ENCODE assay signal across 1 cellular context in the genomic region with DNA sequence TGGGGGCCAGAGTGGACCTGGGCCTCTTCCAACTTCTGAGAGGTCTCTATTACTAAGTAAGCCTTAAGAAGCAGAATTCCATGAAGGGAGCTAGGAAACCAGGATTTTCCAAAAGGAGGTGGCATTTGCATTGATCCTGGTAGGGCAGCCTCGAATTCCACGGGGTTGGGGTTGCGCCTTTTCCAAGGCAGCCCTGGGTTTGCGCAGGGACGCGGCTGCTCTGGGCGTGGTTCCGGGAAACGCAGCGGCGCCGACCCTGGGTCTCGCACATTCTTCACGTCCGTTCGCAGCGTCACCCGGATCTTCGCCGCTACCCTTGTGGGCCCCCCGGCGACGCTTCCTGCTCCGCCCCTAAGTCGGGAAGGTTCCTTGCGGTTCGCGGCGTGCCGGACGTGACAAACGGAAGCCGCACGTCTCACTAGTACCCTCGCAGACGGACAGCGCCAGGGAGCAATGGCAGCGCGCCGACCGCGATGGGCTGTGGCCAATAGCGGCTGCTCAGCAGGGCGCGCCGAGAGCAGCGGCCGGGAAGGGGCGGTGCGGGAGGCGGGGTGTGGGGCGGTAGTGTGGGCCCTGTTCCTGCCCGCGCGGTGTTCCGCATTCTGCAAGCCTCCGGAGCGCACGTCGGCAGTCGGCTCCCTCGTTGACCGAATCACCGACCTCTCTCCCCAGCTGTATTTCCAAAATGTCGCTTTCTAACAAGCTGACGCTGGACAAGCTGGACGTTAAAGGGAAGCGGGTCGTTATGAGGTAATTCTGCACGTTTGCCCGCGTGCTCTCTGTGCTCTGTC.
TF ChIP-seq lines count a peak whose summit lies in the region.

A gene (plus strand): TSS at position 593 of the 791 bp plus-strand sequence. CDS start 93 bp downstream, at position 686.

TF ChIP-seq in K562, 482 proteins besides CTCF, POLR2A, EP300 and RAD21 (continued from another document and continues in another):
- TF ChIP-seq, protein P1, sequence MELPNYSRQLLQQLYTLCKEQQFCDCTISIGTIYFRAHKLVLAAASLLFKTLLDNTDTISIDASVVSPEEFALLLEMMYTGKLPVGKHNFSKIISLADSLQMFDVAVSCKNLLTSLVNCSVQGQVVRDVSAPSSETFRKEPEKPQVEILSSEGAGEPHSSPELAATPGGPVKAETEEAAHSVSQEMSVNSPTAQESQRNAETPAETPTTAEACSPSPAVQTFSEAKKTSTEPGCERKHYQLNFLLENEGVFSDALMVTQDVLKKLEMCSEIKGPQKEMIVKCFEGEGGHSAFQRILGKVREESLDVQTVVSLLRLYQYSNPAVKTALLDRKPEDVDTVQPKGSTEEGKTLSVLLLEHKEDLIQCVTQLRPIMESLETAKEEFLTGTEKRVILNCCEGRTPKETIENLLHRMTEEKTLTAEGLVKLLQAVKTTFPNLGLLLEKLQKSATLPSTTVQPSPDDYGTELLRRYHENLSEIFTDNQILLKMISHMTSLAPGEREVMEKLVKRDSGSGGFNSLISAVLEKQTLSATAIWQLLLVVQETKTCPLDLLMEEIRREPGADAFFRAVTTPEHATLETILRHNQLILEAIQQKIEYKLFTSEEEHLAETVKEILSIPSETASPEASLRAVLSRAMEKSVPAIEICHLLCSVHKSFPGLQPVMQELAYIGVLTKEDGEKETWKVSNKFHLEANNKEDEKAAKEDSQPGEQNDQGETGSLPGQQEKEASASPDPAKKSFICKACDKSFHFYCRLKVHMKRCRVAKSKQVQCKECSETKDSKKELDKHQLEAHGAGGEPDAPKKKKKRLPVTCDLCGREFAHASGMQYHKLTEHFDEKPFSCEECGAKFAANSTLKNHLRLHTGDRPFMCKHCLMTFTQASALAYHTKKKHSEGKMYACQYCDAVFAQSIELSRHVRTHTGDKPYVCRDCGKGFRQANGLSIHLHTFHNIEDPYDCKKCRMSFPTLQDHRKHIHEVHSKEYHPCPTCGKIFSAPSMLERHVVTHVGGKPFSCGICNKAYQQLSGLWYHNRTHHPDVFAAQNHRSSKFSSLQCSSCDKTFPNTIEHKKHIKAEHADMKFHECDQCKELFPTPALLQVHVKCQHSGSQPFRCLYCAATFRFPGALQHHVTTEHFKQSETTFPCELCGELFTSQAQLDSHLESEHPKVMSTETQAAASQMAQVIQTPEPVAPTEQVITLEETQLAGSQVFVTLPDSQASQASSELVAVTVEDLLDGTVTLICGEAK (IDR thresholded peaks at IDR 0.05), result peak; percentile 97
- TF ChIP-seq, protein P1 (CRISPR knock-in tag; IDR thresholded peaks at IDR 0.05), result no peak
- TF ChIP-seq KLF13 (tag; IDR thresholded peaks at IDR 0.05; ENCODE audit: borderline replicate concordance, low read depth) (no peak), CHD2 (IDR thresholded peaks at IDR 0.05; ENCODE audit: low read depth, low read length) (peak; percentile 72), MTA1 (IDR thresholded peaks at IDR 0.05; ENCODE audit: borderline replicate concordance) (no peak), CBX5 (IDR thresholded peaks at IDR 0.05; ENCODE audit: borderline replicate concordance, low read depth) (0 out of 2 replicates have a peak, but pooled peaks have one; percentile 22), ERF (CRISPR knock-in tag; IDR thresholded peaks at IDR 0.05) (no peak), OTX1 (CRISPR knock-in tag; IDR thresholded peaks at IDR 0.05) (no peak), SP1 (CRISPR knock-in tag; IDR thresholded peaks at IDR 0.05) (peak; percentile 80), ZNF785 (CRISPR knock-in tag; IDR thresholded peaks at IDR 0.05) (no peak), MCM2 (IDR thresholded peaks at IDR 0.05; ENCODE audit: low read depth) (no peak), ZC3H8 (IDR thresholded peaks at IDR 0.05) (no peak), WHSC1 (IDR thresholded peaks at IDR 0.05; ENCODE audit: low read length) (no peak), HNRNPL (IDR thresholded peaks at IDR 0.05; ENCODE audit: low read depth, low read length) (no peak), ZEB2 (IDR thresholded peaks at IDR 0.05) (peak; percentile 42; the same call in 1 of the 2 replicates), CREB1 (IDR thresholded peaks at IDR 0.05) (peak; percentile 75), CREB1 (CRISPR knock-in tag; IDR thresholded peaks at IDR 0.05) (peak; percentile 87)
- TF ChIP-seq, protein P2, sequence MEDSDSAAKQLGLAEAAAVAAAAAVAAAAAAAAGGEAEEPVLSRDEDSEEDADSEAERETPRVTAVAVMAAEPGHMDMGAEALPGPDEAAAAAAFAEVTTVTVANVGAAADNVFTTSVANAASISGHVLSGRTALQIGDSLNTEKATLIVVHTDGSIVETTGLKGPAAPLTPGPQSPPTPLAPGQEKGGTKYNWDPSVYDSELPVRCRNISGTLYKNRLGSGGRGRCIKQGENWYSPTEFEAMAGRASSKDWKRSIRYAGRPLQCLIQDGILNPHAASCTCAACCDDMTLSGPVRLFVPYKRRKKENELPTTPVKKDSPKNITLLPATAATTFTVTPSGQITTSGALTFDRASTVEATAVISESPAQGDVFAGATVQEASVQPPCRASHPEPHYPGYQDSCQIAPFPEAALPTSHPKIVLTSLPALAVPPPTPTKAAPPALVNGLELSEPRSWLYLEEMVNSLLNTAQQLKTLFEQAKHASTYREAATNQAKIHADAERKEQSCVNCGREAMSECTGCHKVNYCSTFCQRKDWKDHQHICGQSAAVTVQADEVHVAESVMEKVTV (CRISPR knock-in tag; IDR thresholded peaks at IDR 0.05), result no peak
- TF ChIP-seq, protein P3, sequence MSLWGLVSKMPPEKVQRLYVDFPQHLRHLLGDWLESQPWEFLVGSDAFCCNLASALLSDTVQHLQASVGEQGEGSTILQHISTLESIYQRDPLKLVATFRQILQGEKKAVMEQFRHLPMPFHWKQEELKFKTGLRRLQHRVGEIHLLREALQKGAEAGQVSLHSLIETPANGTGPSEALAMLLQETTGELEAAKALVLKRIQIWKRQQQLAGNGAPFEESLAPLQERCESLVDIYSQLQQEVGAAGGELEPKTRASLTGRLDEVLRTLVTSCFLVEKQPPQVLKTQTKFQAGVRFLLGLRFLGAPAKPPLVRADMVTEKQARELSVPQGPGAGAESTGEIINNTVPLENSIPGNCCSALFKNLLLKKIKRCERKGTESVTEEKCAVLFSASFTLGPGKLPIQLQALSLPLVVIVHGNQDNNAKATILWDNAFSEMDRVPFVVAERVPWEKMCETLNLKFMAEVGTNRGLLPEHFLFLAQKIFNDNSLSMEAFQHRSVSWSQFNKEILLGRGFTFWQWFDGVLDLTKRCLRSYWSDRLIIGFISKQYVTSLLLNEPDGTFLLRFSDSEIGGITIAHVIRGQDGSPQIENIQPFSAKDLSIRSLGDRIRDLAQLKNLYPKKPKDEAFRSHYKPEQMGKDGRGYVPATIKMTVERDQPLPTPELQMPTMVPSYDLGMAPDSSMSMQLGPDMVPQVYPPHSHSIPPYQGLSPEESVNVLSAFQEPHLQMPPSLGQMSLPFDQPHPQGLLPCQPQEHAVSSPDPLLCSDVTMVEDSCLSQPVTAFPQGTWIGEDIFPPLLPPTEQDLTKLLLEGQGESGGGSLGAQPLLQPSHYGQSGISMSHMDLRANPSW (CRISPR knock-in tag; IDR thresholded peaks at IDR 0.05), result no peak
- TF ChIP-seq, protein P4, sequence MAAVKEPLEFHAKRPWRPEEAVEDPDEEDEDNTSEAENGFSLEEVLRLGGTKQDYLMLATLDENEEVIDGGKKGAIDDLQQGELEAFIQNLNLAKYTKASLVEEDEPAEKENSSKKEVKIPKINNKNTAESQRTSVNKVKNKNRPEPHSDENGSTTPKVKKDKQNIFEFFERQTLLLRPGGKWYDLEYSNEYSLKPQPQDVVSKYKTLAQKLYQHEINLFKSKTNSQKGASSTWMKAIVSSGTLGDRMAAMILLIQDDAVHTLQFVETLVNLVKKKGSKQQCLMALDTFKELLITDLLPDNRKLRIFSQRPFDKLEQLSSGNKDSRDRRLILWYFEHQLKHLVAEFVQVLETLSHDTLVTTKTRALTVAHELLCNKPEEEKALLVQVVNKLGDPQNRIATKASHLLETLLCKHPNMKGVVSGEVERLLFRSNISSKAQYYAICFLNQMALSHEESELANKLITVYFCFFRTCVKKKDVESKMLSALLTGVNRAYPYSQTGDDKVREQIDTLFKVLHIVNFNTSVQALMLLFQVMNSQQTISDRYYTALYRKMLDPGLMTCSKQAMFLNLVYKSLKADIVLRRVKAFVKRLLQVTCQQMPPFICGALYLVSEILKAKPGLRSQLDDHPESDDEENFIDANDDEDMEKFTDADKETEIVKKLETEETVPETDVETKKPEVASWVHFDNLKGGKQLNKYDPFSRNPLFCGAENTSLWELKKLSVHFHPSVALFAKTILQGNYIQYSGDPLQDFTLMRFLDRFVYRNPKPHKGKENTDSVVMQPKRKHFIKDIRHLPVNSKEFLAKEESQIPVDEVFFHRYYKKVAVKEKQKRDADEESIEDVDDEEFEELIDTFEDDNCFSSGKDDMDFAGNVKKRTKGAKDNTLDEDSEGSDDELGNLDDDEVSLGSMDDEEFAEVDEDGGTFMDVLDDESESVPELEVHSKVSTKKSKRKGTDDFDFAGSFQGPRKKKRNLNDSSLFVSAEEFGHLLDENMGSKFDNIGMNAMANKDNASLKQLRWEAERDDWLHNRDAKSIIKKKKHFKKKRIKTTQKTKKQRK (IDR thresholded peaks at IDR 0.05; ENCODE audit: borderline replicate concordance, low read depth, low read length), result no peak
- TF ChIP-seq, protein P5, sequence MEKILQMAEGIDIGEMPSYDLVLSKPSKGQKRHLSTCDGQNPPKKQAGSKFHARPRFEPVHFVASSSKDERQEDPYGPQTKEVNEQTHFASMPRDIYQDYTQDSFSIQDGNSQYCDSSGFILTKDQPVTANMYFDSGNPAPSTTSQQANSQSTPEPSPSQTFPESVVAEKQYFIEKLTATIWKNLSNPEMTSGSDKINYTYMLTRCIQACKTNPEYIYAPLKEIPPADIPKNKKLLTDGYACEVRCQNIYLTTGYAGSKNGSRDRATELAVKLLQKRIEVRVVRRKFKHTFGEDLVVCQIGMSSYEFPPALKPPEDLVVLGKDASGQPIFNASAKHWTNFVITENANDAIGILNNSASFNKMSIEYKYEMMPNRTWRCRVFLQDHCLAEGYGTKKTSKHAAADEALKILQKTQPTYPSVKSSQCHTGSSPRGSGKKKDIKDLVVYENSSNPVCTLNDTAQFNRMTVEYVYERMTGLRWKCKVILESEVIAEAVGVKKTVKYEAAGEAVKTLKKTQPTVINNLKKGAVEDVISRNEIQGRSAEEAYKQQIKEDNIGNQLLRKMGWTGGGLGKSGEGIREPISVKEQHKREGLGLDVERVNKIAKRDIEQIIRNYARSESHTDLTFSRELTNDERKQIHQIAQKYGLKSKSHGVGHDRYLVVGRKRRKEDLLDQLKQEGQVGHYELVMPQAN (IDR thresholded peaks at IDR 0.05; ENCODE audit: borderline replicate concordance), result peak; percentile 66; the same call in 1 of the 2 replicates
- TF ChIP-seq, protein P6, sequence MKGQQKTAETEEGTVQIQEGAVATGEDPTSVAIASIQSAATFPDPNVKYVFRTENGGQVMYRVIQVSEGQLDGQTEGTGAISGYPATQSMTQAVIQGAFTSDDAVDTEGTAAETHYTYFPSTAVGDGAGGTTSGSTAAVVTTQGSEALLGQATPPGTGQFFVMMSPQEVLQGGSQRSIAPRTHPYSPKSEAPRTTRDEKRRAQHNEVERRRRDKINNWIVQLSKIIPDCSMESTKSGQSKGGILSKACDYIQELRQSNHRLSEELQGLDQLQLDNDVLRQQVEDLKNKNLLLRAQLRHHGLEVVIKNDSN (CRISPR knock-in tag; IDR thresholded peaks at IDR 0.05), result no peak
- TF ChIP-seq, protein P7, sequence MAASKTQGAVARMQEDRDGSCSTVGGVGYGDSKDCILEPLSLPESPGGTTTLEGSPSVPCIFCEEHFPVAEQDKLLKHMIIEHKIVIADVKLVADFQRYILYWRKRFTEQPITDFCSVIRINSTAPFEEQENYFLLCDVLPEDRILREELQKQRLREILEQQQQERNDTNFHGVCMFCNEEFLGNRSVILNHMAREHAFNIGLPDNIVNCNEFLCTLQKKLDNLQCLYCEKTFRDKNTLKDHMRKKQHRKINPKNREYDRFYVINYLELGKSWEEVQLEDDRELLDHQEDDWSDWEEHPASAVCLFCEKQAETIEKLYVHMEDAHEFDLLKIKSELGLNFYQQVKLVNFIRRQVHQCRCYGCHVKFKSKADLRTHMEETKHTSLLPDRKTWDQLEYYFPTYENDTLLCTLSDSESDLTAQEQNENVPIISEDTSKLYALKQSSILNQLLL (CRISPR knock-in tag; IDR thresholded peaks at IDR 0.05; ENCODE audit: borderline replicate concordance), result no peak
- TF ChIP-seq, protein P8, sequence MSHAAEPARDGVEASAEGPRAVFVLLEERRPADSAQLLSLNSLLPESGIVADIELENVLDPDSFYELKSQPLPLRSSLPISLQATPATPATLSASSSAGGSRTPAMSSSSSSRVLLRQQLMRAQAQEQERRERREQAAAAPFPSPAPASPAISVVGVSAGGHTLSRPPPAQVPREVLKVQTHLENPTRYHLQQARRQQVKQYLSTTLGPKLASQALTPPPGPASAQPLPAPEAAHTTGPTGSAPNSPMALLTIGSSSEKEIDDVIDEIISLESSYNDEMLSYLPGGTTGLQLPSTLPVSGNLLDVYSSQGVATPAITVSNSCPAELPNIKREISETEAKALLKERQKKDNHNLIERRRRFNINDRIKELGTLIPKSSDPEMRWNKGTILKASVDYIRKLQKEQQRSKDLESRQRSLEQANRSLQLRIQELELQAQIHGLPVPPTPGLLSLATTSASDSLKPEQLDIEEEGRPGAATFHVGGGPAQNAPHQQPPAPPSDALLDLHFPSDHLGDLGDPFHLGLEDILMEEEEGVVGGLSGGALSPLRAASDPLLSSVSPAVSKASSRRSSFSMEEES (CRISPR knock-in tag; IDR thresholded peaks at IDR 0.05), result no peak
- TF ChIP-seq, protein P9, sequence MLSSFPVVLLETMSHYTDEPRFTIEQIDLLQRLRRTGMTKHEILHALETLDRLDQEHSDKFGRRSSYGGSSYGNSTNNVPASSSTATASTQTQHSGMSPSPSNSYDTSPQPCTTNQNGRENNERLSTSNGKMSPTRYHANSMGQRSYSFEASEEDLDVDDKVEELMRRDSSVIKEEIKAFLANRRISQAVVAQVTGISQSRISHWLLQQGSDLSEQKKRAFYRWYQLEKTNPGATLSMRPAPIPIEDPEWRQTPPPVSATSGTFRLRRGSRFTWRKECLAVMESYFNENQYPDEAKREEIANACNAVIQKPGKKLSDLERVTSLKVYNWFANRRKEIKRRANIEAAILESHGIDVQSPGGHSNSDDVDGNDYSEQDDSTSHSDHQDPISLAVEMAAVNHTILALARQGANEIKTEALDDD (IDR thresholded peaks at IDR 0.05), result no peak
